Comparison of ENCODE assay signal across 28 cellular contexts in genomic region chr2:36123995-36124394, GRCh38.
"Had no signal": no experiment of that assay in that cellular context is flagged by ENCODE, and none has a peak within 500 bp of the region (broad histone marks: within the 10 kb centered on the region; RNA-seq: fewer than 3 reads in every experiment).

No MANE protein-coding gene starts in this region.

- H3K4me1 Mint-ChIP-seq: stimulated activated memory B cell treated with anti-CD40 and anti-IgM and Interleukin-4, amounts not matched to agents 10 μg/mL and 1 μg/mL and 100 μg/mL, for 72 hours had no signal

- H3K36me3 Mint-ChIP-seq: stimulated activated memory B cell treated with anti-CD40 and anti-IgM and Interleukin-4, amounts not matched to agents 10 μg/mL and 1 μg/mL and 100 μg/mL, for 72 hours had no signal

- DNase-seq: cortex of kidney; effector memory CD8-positive, alpha-beta T cell; erythroblast; esophagus squamous epithelium; foreskin melanocyte; glutamatergic neuron; heart right ventricle; hypothalamus; immature natural killer cell; islet precursor cell; kidney glomerular epithelial cell; left colon; left ventricle myocardium superior; lower lobe of right lung; natural killer cell; occipital lobe; ovary; posterior cingulate gyrus; psoas muscle; right cardiac atrium; sigmoid colon; stimulated activated CD4-positive, alpha-beta T cell treated with anti-CD3 and anti-CD28 coated beads, Interleukin-2, amount 100 ng/mL, for 24 hours; stimulated activated CD4-positive, alpha-beta T cell treated with anti-CD3 and anti-CD28 coated beads, Interleukin-4, amount 100 ng/mL, for 24 hours; transverse colon; upper lobe of right lung; uterus had no signal

- H3K4me3 Mint-ChIP-seq: effector memory CD8-positive, alpha-beta T cell; immature natural killer cell; natural killer cell; stimulated activated memory B cell treated with anti-CD40 and anti-IgM and Interleukin-4, amounts not matched to agents 10 μg/mL and 1 μg/mL and 100 μg/mL, for 72 hours; stimulated activated naive CD8-positive, alpha-beta T cell treated with anti-CD3 and anti-CD28 coated beads, Interleukin-15, Interleukin-2, amounts not matched to agents 100 ng/mL and 50 ng/mL, for 24 hours had no signal

- ATAC-seq: effector memory CD8-positive, alpha-beta T cell; heart right ventricle; left colon; left ventricle myocardium superior; lower lobe of right lung; natural killer cell; psoas muscle; right cardiac atrium; stimulated activated memory B cell treated with anti-CD40 and anti-IgM and Interleukin-4, amounts not matched to agents 10 μg/mL and 1 μg/mL and 100 μg/mL, for 72 hours; upper lobe of right lung had no signal

- H3K27ac Mint-ChIP-seq: effector memory CD8-positive, alpha-beta T cell; immature natural killer cell; natural killer cell; stimulated activated memory B cell treated with anti-CD40 and anti-IgM and Interleukin-4, amounts not matched to agents 10 μg/mL and 1 μg/mL and 100 μg/mL, for 72 hours; stimulated activated naive CD8-positive, alpha-beta T cell treated with anti-CD3 and anti-CD28 coated beads, Interleukin-15, Interleukin-2, amounts not matched to agents 100 ng/mL and 50 ng/mL, for 24 hours had no signal

- H3K27me3 Mint-ChIP-seq: stimulated activated memory B cell treated with anti-CD40 and anti-IgM and Interleukin-4, amounts not matched to agents 10 μg/mL and 1 μg/mL and 100 μg/mL, for 72 hours had no signal
